ENCODE assay signal across 8 cellular contexts in the genomic region with DNA sequence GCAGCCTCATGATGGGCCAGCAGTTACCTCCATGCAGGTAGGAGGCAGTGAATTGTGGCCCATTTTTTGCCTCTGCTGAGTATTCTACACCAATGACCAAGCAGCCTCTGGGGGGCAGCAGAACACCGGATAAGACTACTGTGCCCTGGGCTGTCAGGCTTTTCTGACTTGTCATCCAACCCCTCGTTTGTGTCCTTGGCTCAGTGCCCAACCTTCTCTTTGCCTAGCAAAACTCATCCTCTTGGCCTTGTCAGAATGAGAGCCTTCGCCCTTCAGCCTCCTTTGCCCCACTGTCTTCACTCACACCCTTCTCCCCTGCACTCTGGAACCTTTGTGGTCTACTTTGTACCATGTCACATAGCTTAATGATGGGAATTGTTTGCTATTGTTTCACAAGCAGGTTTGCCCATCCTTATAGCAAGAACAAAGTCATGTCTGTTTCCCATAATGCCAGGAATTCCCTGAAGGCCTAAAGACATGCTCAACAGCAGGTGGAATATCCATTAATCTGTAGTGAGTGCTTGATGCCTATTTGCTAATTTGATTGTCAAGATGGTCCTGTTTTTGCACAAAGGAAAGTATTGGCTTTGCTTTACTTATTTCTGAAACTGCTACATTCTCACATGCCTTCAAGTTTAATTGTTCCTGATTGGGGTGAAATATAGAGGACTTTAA.
A peak's percentile ranks its signal among the peaks of the same experiment; 100 is the strongest.
DNase-seq lines count a peak whose midpoint lies in the region; ATAC-seq, FAIRE-seq and TF ChIP-seq lines count a peak whose summit lies in the region.

No MANE protein-coding gene starts in this region.

- intact Hi-C loops in activated B cell treated with CpG ODN at 0.5 μM for 24 hours (cut with micrococcal nuclease), result loop anchor here (1.0 to 10.0 kb wide), 5 partner anchors 177 to 930 kb away; no protein-coding TSS in a partner anchor
- intact Hi-C loops in kidney (cut with DNase I), result no loop called here

- H3K4me3 ChIP-seq in AG04449 (ENCODE audit: low read depth, low read length) (no peak overlapping the region), bronchial epithelial cell (ENCODE audit: low read depth, low read length) (no peak overlapping the region), kidney (ENCODE audit: low read length in 2 of 2) (no peak overlapping the region)

- ATAC-seq in GM18870 (IDR thresholded peaks at IDR 0.05; ENCODE audit: unreplicated experiment) (peak; percentile 83), HG03280 (IDR thresholded peaks at IDR 0.05; ENCODE audit: unreplicated experiment) (peak; percentile 85), activated B cell treated with CpG ODN at 0.5 μM for 24 hours (ENCODE audit: low read depth) (peak; percentile 37)

- FAIRE-seq in bronchial epithelial cell (lab: Jason Lieb, UNC) (no peak), kidney (lab: Jason Lieb, UNC) (no peak)

- no peaks in the 10 kb centered on the region for H3K4me1 ChIP-seq in kidney (ENCODE audit: control insufficient read depth in 1 of 2, insufficient read depth in 1 of 2, low read depth in 1 of 2, low read length in 2 of 2)

- no peak overlapping the region for H3K9ac ChIP-seq in kidney (ENCODE audit: low read length in 2 of 2)

- no peaks in the 10 kb centered on the region for H3K27me3 ChIP-seq in bronchial epithelial cell (ENCODE audit: control insufficient read depth, insufficient read depth, low read length)

- peaks cover 3% of the 10 kb centered on the region for H3K36me3 Mint-ChIP-seq in activated B cell treated with CpG ODN at 0.5 μM for 24 hours (ENCODE audit: low read depth)

- no peaks in the 10 kb centered on the region for H3K9me3 Mint-ChIP-seq in activated B cell treated with CpG ODN at 0.5 μM for 24 hours

- POLR2A ChIA-PET in AG04449 (lab: Yijun Ruan, JAX) (no interaction called here), activated B cell treated with CpG ODN at 0.5 μM for 24 hours (lab: Charles Lee) (no interaction called here)

- TF ChIP-seq CTCF in AG04449 (IDR thresholded peaks at IDR 0.05; ENCODE audit: insufficient read depth, low read length, missing control alignments), result peak; percentile 82
- TF ChIP-seq CTCF in activated B cell treated with CpG ODN at 0.5 μM for 24 hours (IDR thresholded peaks at IDR 0.05), result no peak
- TF ChIP-seq CTCF in bronchial epithelial cell (IDR thresholded peaks at IDR 0.05; ENCODE audit: insufficient read depth, low read length, severe bottlenecking), result peak; percentile 84
- peak; percentile 49 for TF ChIP-seq CTCF in kidney (IDR thresholded peaks at IDR 0.05; ENCODE audit: borderline replicate concordance, extremely low read depth, insufficient read depth)

- peaks cover 10% of the 10 kb centered on the region for H3K4me1 Mint-ChIP-seq in activated B cell treated with CpG ODN at 0.5 μM for 24 hours

- H3K27me3 Mint-ChIP-seq in activated B cell treated with CpG ODN at 0.5 μM for 24 hours, result no peaks in the 10 kb centered on the region

- DNase-seq in AG04449 (ENCODE audit: low read depth, low spot score) (no peak), NCI-H2227 (lab: John Stamatoyannopoulos, UW; ENCODE audit: unreplicated experiment) (peak; percentile 94), activated B cell treated with CpG ODN at 0.5 μM for 24 hours (peak; percentile 34), bronchial epithelial cell (ENCODE audit: low read depth) (peak; percentile 67), kidney (peak; percentile 80)
- DNase-seq in stimulated activated CD4-positive, alpha-beta T cell treated with anti-CD3 and anti-CD28 coated beads, Interleukin-2, amount 100 ng/mL, for 4 hours (ENCODE audit: low read depth), result peak; percentile 30

- no peak overlapping the region for H3K4me3 Mint-ChIP-seq in activated B cell treated with CpG ODN at 0.5 μM for 24 hours

- H3K27ac Mint-ChIP-seq in activated B cell treated with CpG ODN at 0.5 μM for 24 hours, result no peak overlapping the region

- H3K36me3 ChIP-seq in bronchial epithelial cell (ENCODE audit: control insufficient read depth, insufficient read depth, low read length) (no peaks in the 10 kb centered on the region), kidney (ENCODE audit: control insufficient read depth in 1 of 2, insufficient read depth in 2 of 2, low read length in 2 of 2) (no peaks in the 10 kb centered on the region)

- H3K9me3 ChIP-seq in kidney (ENCODE audit: control insufficient read depth in 1 of 2, low read length in 2 of 2), result no peaks in the 10 kb centered on the region

- no peak overlapping the region for H3K27ac ChIP-seq in kidney (ENCODE audit: low read depth in 2 of 2, low read length in 2 of 2)

- CTCF ChIA-PET in AG04449 (lab: Yijun Ruan, JAX) (interaction anchor here (0.5 to 14.1 kb wide), 28 partner anchors 9 to 551 kb away, joined by 3 to 363 read pairs (median 4); a partner anchor contains a TSS), activated B cell treated with CpG ODN at 0.5 μM for 24 hours (lab: Charles Lee) (interaction anchor here (1.5 kb wide), 1 partner anchor 16 kb away, joined by 3 read pairs; no protein-coding TSS in a partner anchor)
